Comparison of ENCODE assay signal across 27 cellular contexts in genomic region chr2:180180511-180180910, GRCh38.
"Had no signal": no experiment of that assay in that cellular context is flagged by ENCODE, and none has a peak within 500 bp of the region (broad histone marks: within the 10 kb centered on the region; RNA-seq: fewer than 3 reads in every experiment).

No MANE protein-coding gene starts in this region.

- H3K27ac Mint-ChIP-seq: immature natural killer cell; naive thymus-derived CD8-positive, alpha-beta T cell; nephron; stimulated activated naive B cell treated with anti-CD40 and anti-IgM and Interleukin-4, amounts not matched to agents 10 μg/mL and 1 μg/mL and 100 μg/mL, for 72 hours had no signal

- H3K4me1 ChIP-seq: left lung, lower lobe of right lung, right atrium auricular region, right lobe of liver, stomach, testis, thyroid gland, transverse colon, upper lobe of left lung, vagina had no signal

- H3K27me3 ChIP-seq: left lung, neutrophil, right atrium auricular region, right lobe of liver, stomach, testis, thyroid gland, transverse colon, upper lobe of left lung, vagina had no signal

- H3K36me3 ChIP-seq: left lung, lower lobe of right lung, neutrophil, right atrium auricular region, right lobe of liver, stomach, thyroid gland, transverse colon, upper lobe of left lung, vagina had no signal

- H3K4me1 Mint-ChIP-seq: immature natural killer cell; naive thymus-derived CD8-positive, alpha-beta T cell; nephron; stimulated activated naive B cell treated with anti-CD40 and anti-IgM and Interleukin-4, amounts not matched to agents 10 μg/mL and 1 μg/mL and 100 μg/mL, for 72 hours had no signal

- H3K4me2 ChIP-seq: smooth muscle cell had no signal

- H3K9me3 Mint-ChIP-seq: immature natural killer cell; naive thymus-derived CD8-positive, alpha-beta T cell; nephron; neural crest cell; stimulated activated naive B cell treated with anti-CD40 and anti-IgM and Interleukin-4, amounts not matched to agents 10 μg/mL and 1 μg/mL and 100 μg/mL, for 72 hours had no signal

- H3K4me3 Mint-ChIP-seq: immature natural killer cell; naive thymus-derived CD8-positive, alpha-beta T cell; nephron; neural crest cell; stimulated activated naive B cell treated with anti-CD40 and anti-IgM and Interleukin-4, amounts not matched to agents 10 μg/mL and 1 μg/mL and 100 μg/mL, for 72 hours had no signal

- H3K9ac ChIP-seq: parathyroid adenoma had no signal

- H3K79me2 ChIP-seq: parathyroid adenoma had no signal

- ATAC-seq: left colon; left lung; lower lobe of right lung; naive thymus-derived CD8-positive, alpha-beta T cell; right lobe of liver; stimulated activated naive B cell treated with anti-CD40 and anti-IgM and Interleukin-4, amounts not matched to agents 10 μg/mL and 1 μg/mL and 100 μg/mL, for 72 hours; stimulated activated naive CD8-positive, alpha-beta T cell treated with anti-CD3 and anti-CD28 coated beads, Interleukin-15, Interleukin-2, amounts not matched to agents 100 U/mL and 50 U/mL, for 24 hours had no signal

- H3K27me3 Mint-ChIP-seq: stimulated activated naive B cell treated with anti-CD40 and anti-IgM and Interleukin-4, amounts not matched to agents 10 μg/mL and 1 μg/mL and 100 μg/mL, for 72 hours had no signal

- H3K9me3 ChIP-seq: left lung, lower lobe of right lung, neutrophil, right atrium auricular region, right lobe of liver, stomach, testis, thyroid gland, transverse colon, upper lobe of left lung, vagina had no signal

- H3K27ac ChIP-seq: left lung, lower lobe of right lung, neutrophil, parathyroid adenoma, right atrium auricular region, right lobe of liver, stomach, testis, thyroid gland, transverse colon, upper lobe of left lung, vagina had no signal

- H3K4me3 ChIP-seq: left lung, lower lobe of right lung, right atrium auricular region, right lobe of liver, smooth muscle cell, stomach, testis, thyroid gland, transverse colon, upper lobe of left lung, vagina had no signal

- H3K36me3 Mint-ChIP-seq: immature natural killer cell; naive thymus-derived CD8-positive, alpha-beta T cell; stimulated activated naive B cell treated with anti-CD40 and anti-IgM and Interleukin-4, amounts not matched to agents 10 μg/mL and 1 μg/mL and 100 μg/mL, for 72 hours had no signal

- DNase-seq: hypothalamus; immature natural killer cell; kidney; left colon; left lung; lower lobe of right lung; mammary epithelial cell; mesenchymal stem cell; naive thymus-derived CD8-positive, alpha-beta T cell; occipital lobe; right lobe of liver; stimulated activated CD4-positive, alpha-beta T cell treated with anti-CD3 and anti-CD28 coated beads, Interleukin-1b, Interleukin-23, amount 100 ng/mL, for 48 hours; stimulated activated CD4-positive, alpha-beta T cell treated with anti-CD3 and anti-CD28 coated beads, Interleukin-4, amount 100 ng/mL, for 1 hour; stimulated activated naive B cell treated with anti-CD40 and anti-IgM and Interleukin-4, amounts not matched to agents 10 μg/mL and 1 μg/mL and 100 μg/mL, for 72 hours; stimulated activated naive CD8-positive, alpha-beta T cell treated with anti-CD3 and anti-CD28 coated beads, Interleukin-15, Interleukin-2, amounts not matched to agents 100 U/mL and 50 U/mL, for 24 hours; stomach; testis; thyroid gland; transverse colon; upper lobe of left lung had no signal

- H2AFZ ChIP-seq: parathyroid adenoma had no signal
